2 cellular contexts compared by ENCODE assay signal in the genomic region with DNA sequence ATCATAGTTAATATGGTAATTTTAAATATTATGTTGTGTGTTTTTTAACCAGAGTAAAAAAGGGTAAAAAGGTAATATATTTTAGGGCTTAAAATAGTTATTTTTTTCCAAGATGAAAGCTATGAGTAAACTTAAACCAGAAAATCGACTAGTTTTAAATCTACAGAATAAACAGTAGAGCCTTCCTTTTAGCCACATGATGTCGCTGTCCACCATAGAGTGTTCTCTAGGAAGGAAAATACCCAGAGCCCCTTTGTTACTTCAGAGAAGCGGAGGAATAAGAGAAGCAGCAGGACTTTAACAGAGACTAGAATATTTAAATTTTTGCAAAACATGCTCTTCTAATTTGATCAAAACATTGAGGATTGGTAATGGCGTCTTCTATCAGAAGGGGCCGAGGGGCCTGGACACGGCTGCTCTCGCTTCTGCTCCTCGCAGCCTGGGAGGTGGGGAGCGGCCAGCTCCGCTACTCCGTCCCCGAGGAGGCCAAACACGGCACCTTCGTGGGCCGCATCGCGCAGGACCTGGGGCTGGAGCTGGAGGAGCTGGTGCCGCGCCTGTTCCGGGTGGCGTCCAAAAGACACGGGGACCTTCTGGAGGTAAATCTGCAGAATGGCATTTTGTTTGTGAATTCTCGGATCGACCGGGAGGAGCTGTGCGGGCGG.
TF ChIP-seq lines count a peak whose summit lies in the region.

Gene PCDHA2, plus strand, starts transcription at position 259 of the 665 bp plus-strand sequence.

TF ChIP-seq in H1, 55 proteins besides CTCF, POLR2A, EP300 and RAD21:
- TF ChIP-seq BACH1 (IDR thresholded peaks at IDR 0.05; ENCODE audit: low read length) = no peak
- TF ChIP-seq SRF (IDR thresholded peaks at IDR 0.05; ENCODE audit: low read depth, low read length) = no peak
- no peak for TF ChIP-seq HDAC6 (IDR thresholded peaks at IDR 0.05; ENCODE audit: low read depth, low read length)
- no peak for TF ChIP-seq POU5F1 (IDR thresholded peaks at IDR 0.05; ENCODE audit: low read depth, low read length)
- no peak for TF ChIP-seq CBX8 (IDR thresholded peaks at IDR 0.05; ENCODE audit: borderline replicate concordance, low read depth, low read length)
- TF ChIP-seq EZH2 (IDR thresholded peaks at IDR 0.05; ENCODE audit: low read depth, low read length, severe bottlenecking) = no peak
- peak; percentile 48 for TF ChIP-seq KDM4A (IDR thresholded peaks at IDR 0.05; ENCODE audit: low read depth, low read length, severe bottlenecking)
- TF ChIP-seq GTF2F1 (IDR thresholded peaks at IDR 0.05; ENCODE audit: borderline replicate concordance, low read depth, low read length) = no peak
- peak; percentile 30 for TF ChIP-seq ASH2L (IDR thresholded peaks at IDR 0.05; ENCODE audit: low read length)
- TF ChIP-seq TBP (IDR thresholded peaks at IDR 0.05; ENCODE audit: low read depth, low read length) = no peak
TF ChIP-seq in H1: peak in this region for 2.

TF ChIP-seq in neural cell, 6 proteins besides CTCF, POLR2A, EP300 and RAD21:
- no peak for TF ChIP-seq POLR2AphosphoS5 (IDR thresholded peaks at IDR 0.05)
- peak; percentile 57 for TF ChIP-seq SMC3 (conservative IDR thresholded peaks at IDR 0.05; ENCODE audit: poor library complexity)
TF ChIP-seq in neural cell: peak in this region for 1.
